ENCODE assay signal across 9 cellular contexts in the genomic region with DNA sequence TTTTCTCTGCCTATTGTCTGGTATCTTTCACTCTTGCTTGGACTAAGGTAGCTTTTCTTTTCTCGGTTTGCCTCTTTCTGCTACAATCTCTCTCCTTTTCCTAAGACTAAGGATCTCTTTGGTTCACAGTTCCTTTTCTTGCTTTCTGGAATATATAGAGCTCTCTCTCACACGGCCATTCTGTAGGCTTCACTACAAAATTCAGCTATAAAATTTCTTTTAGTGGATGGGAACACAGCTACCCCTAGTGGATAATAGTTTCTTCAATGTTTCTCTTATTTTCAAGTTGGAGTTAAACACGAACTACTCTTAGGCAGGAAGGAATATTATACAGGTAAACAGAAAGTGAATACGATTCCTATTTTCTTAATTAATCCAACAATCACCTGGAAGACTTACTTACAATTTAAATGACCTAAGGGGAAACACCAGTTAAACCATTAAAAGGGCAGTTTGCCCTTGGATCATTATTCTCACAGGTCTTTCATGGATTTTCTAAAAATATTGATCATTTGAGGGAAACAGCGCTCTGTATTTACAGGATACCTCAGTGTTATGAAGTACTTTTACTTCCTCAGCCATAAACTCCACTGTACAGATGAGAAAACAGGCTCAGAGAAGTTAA.
A peak's percentile ranks its signal among the peaks of the same experiment; 100 is the strongest.
DNase-seq lines count a peak whose midpoint lies in the region; ATAC-seq and TF ChIP-seq lines count a peak whose summit lies in the region.
"Had no signal": no experiment of that assay in that cellular context is flagged by ENCODE, and none has a peak within 500 bp of the region (broad histone marks: within the 10 kb centered on the region; RNA-seq: fewer than 3 reads in every experiment).

No MANE protein-coding gene starts in this region.

- no peak for TF ChIP-seq POLR2A in ovary (IDR thresholded peaks at IDR 0.05)

- 12% methylated on average over 5 of the region's 5 CpGs for WGBS in smooth muscle cell (ENCODE audit: low lambda C conversion rate)
- 22 to 47% (median 23%) methylated on average over 5 of the region's 5 CpGs for WGBS in ovary, 3 donors

- no peaks in the 10 kb centered on the region for H4K20me1 ChIP-seq in smooth muscle cell (ENCODE audit: low read depth)

- H3K27ac ChIP-seq in smooth muscle cell (ENCODE audit: low read depth), result no peak overlapping the region
- no peak overlapping the region for H3K27ac ChIP-seq in ovary

- no peak overlapping the region for H3K4me2 ChIP-seq in smooth muscle cell

- no peaks in the 10 kb centered on the region for H3K9me3 ChIP-seq in smooth muscle cell (replicated peaks; ENCODE audit: low read depth)
- no peaks in the 10 kb centered on the region for H3K9me3 ChIP-seq in ovary

- no peak overlapping the region for H3K4me3 ChIP-seq in epithelial cell of proximal tubule (ENCODE audit: low read depth, low read length)
- no peak overlapping the region for H3K4me3 ChIP-seq in smooth muscle cell
- H3K4me3 ChIP-seq in ovary, result no peak overlapping the region

- no peaks in the 10 kb centered on the region for H3K79me2 ChIP-seq in smooth muscle cell (ENCODE audit: low read depth)

- H3K9ac ChIP-seq in smooth muscle cell (ENCODE audit: low read depth), result no peak overlapping the region

- H3K27me3 ChIP-seq in smooth muscle cell (ENCODE audit: low read depth), result peaks cover 4% of the 10 kb centered on the region
- H3K27me3 ChIP-seq in ovary, result no peaks in the 10 kb centered on the region

- DNase-seq in NCI-H345 (lab: John Stamatoyannopoulos, UW) (peak; percentile 25), NCI-H345 treated with DMSO at 0.1 percent for 48 hours (lab: John Stamatoyannopoulos, UW; ENCODE audit: unreplicated experiment) (no peak), NCI-H82 treated with DMSO at 0.1 percent for 48 hours (lab: John Stamatoyannopoulos, UW; ENCODE audit: unreplicated experiment) (peak; percentile 35), epithelial cell of proximal tubule (ENCODE audit: low read depth) (no peak), smooth muscle cell (lab: John Stamatoyannopoulos, UW; ENCODE audit: unreplicated experiment) (no peak), ovary (no peak)

- no peaks in the 10 kb centered on the region for H3K36me3 ChIP-seq in smooth muscle cell (ENCODE audit: low read depth)
- H3K36me3 ChIP-seq in ovary, result no peaks in the 10 kb centered on the region

- H2AFZ ChIP-seq in smooth muscle cell (ENCODE audit: low read depth), result no peak overlapping the region

- H3F3A ChIP-seq in smooth muscle cell (ENCODE audit: low read depth), result no peaks in the 10 kb centered on the region

- TF ChIP-seq CTCF in epithelial cell of proximal tubule (conservative IDR thresholded peaks at IDR 0.05; ENCODE audit: low read depth, low read length) (peak; percentile 60), smooth muscle cell (IDR thresholded peaks at IDR 0.05; ENCODE audit: borderline replicate concordance, insufficient read depth, poor library complexity, severe bottlenecking) (peak; percentile 46), ovary (IDR thresholded peaks at IDR 0.05) (no peak)

- no peak for TF ChIP-seq EP300 in ovary (IDR thresholded peaks at IDR 0.05)

- ATAC-seq in GM18867 (IDR thresholded peaks at IDR 0.05; ENCODE audit: unreplicated experiment), result no peak
- ATAC-seq in HG03457 (IDR thresholded peaks at IDR 0.05; ENCODE audit: unreplicated experiment), result no peak
- ATAC-seq: naive thymus-derived CD4-positive, alpha-beta T cell had no signal

- H3K4me1 ChIP-seq in smooth muscle cell (ENCODE audit: low read depth), result no peaks in the 10 kb centered on the region
- H3K4me1 ChIP-seq in ovary (ENCODE audit: insufficient read depth), result no peaks in the 10 kb centered on the region

- intact Hi-C loops in ovary (cut with DNase I), result loop anchor here in 1 of 4 donors (5.0 kb wide), 1 partner anchor 425 kb away; no protein-coding TSS in a partner anchor

Comparison
In these comparisons a context has a peak if more than half of its experiments do, and no peak if none do; other contexts are left out.
1. DNase-seq: peak in NCI-H345 (single experiment) and NCI-H82 treated with DMSO at 0.1 percent for 48 hours (single experiment); none in NCI-H345 treated with DMSO at 0.1 percent for 48 hours (single experiment), epithelial cell of proximal tubule (single experiment), smooth muscle cell (single experiment) and ovary (0 of 5).
2. CTCF ChIP-seq: peak in epithelial cell of proximal tubule (single experiment) and smooth muscle cell (single experiment); none in ovary (0 of 3).